In genomic region chr6:118862443-118862842, GRCh38 we compare ENCODE assay signal across 15 cellular contexts.
"Had no signal": no experiment of that assay in that cellular context is flagged by ENCODE, and none has a peak within 500 bp of the region (broad histone marks: within the 10 kb centered on the region; RNA-seq: fewer than 3 reads in every experiment).

No MANE protein-coding gene starts in this region.

- H3K4me1 ChIP-seq: neural progenitor cell, pancreas, right lobe of liver had no signal

- ATAC-seq: naive thymus-derived CD8-positive, alpha-beta T cell; pancreas; right lobe of liver; sciatic nerve had no signal

- H3K36me3 ChIP-seq: neural progenitor cell, ovary, pancreas, prostate gland, right atrium auricular region, right lobe of liver, sigmoid colon had no signal

- H3K4me3 ChIP-seq: neural progenitor cell, ovary, pancreas, prostate gland, psoas muscle, right atrium auricular region, right lobe of liver, sigmoid colon, skin epidermis, smooth muscle cell, spleen had no signal

- H3K9me3 ChIP-seq: neutrophil, ovary, pancreas, prostate gland, psoas muscle, right atrium auricular region, right lobe of liver, sigmoid colon had no signal

- H3K27ac ChIP-seq: neural progenitor cell, neutrophil, ovary, pancreas, parathyroid adenoma, prostate gland, psoas muscle, right atrium auricular region, right lobe of liver, sigmoid colon, skin epidermis, spleen had no signal
